19 cellular contexts compared by ENCODE assay signal in the genomic region with DNA sequence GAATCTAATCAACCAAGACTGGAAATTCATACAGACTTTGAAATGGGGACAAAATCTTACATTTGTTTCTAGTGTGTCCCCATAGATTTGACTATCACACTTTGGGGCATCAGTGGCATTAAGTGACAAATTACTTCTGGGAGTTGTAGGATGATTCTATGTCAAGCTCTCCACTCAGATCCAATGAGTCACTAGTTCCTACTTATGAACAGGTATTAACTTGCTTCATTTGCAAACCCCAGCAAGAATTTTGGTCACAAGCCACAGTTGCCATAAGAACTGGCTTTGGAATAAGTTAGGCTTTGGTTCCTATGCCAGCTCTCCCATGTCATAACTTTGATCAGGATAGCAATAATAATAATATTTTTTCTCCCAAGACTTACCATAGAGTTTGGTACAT.
"Had no signal": no experiment of that assay in that cellular context is flagged by ENCODE, and none has a peak within 500 bp of the region (broad histone marks: within the 10 kb centered on the region; RNA-seq: fewer than 3 reads in every experiment).

No MANE protein-coding gene starts in this region.

- H3K4me1 Mint-ChIP-seq: naive B cell; stimulated activated effector memory CD8-positive, alpha-beta T cell treated with anti-CD3 and anti-CD28 coated beads, Interleukin-12 subunit alpha, Interleukin-12 subunit beta, amount 100 ng/mL, for 72 hours had no signal

- FAIRE-seq: islet of Langerhans, pancreas had no signal

- H3K9me3 ChIP-seq: left lung, pancreas, tibial artery, uterus had no signal

- H3K4me3 ChIP-seq: left lung, pancreas, tibial artery, uterus had no signal

- H3K36me3 ChIP-seq: brain microvascular endothelial cell, left lung, pancreas, tibial artery, uterus had no signal

- H3K36me3 Mint-ChIP-seq: activated CD4-positive, alpha-beta memory T cell treated with anti-CD3 and anti-CD28 coated beads for 36 hours; activated CD8-positive, alpha-beta memory T cell treated with anti-CD3 and anti-CD28 coated beads, Interleukin-2, amount 10 ng/mL, durations not matched to agents 7 days and 5 days; activated naive CD4-positive, alpha-beta T cell treated with anti-CD3 and anti-CD28 coated beads, Interleukin-2, amount 50 U/mL, for 72 hours; naive B cell; stimulated activated effector memory CD8-positive, alpha-beta T cell treated with anti-CD3 and anti-CD28 coated beads, Interleukin-12 subunit alpha, Interleukin-12 subunit beta, amount 100 ng/mL, for 72 hours had no signal

- H3K9me3 Mint-ChIP-seq: activated CD4-positive, alpha-beta memory T cell treated with anti-CD3 and anti-CD28 coated beads for 36 hours; activated naive CD4-positive, alpha-beta T cell treated with anti-CD3 and anti-CD28 coated beads, Interleukin-2, amount 50 U/mL, for 72 hours; activated T-cell treated with anti-CD3 and anti-CD28 coated beads, Interleukin-2, amount 50 U/mL, for 24 hours; stimulated activated effector memory CD8-positive, alpha-beta T cell treated with anti-CD3 and anti-CD28 coated beads, Interleukin-12 subunit alpha, Interleukin-12 subunit beta, amount 100 ng/mL, for 72 hours had no signal

- H3K27me3 ChIP-seq: brain microvascular endothelial cell, left lung, pancreas, tibial artery, uterus had no signal

- DNase-seq: activated CD4-positive, alpha-beta memory T cell treated with anti-CD3 and anti-CD28 coated beads for 36 hours; activated CD8-positive, alpha-beta memory T cell treated with anti-CD3 and anti-CD28 coated beads, Interleukin-2, amount 10 ng/mL, durations not matched to agents 7 days and 5 days; activated effector memory CD4-positive, alpha-beta T cell treated with anti-CD3 and anti-CD28 coated beads, Interleukin-2, amount 50 U/mL, for 16 hours; activated T-cell treated with anti-CD3 and anti-CD28 coated beads, Interleukin-2, amount 50 U/mL, for 24 hours; amygdala; brain microvascular endothelial cell; cerebellar nuclear complex; erythroblast; left lung; naive B cell; pancreas; T1000; tibial artery; uterus had no signal

- ATAC-seq: activated CD8-positive, alpha-beta memory T cell treated with anti-CD3 and anti-CD28 coated beads, Interleukin-2, amount 10 ng/mL, durations not matched to agents 7 days and 5 days; left lung; pancreas had no signal

- H3K27ac ChIP-seq: brain microvascular endothelial cell, left lung, pancreas, tibial artery, uterus, VCaP had no signal

- H3K27me3 Mint-ChIP-seq: dendritic cell treated with granulocyte-macrophage colony-stimulating factor and Interleukin-4, amounts not matched to agents 40 ng/mL and 50 ng/mL, for 4 days had no signal

- H3K27ac Mint-ChIP-seq: activated CD4-positive, alpha-beta memory T cell treated with anti-CD3 and anti-CD28 coated beads for 36 hours; activated CD8-positive, alpha-beta memory T cell treated with anti-CD3 and anti-CD28 coated beads, Interleukin-2, amount 10 ng/mL, durations not matched to agents 7 days and 5 days; dendritic cell treated with granulocyte-macrophage colony-stimulating factor and Interleukin-4, amounts not matched to agents 40 ng/mL and 50 ng/mL, for 4 days; naive B cell; stimulated activated effector memory CD8-positive, alpha-beta T cell treated with anti-CD3 and anti-CD28 coated beads, Interleukin-12 subunit alpha, Interleukin-12 subunit beta, amount 100 ng/mL, for 72 hours had no signal

- H3K4me3 Mint-ChIP-seq: activated CD4-positive, alpha-beta memory T cell treated with anti-CD3 and anti-CD28 coated beads for 36 hours; activated CD8-positive, alpha-beta memory T cell treated with anti-CD3 and anti-CD28 coated beads, Interleukin-2, amount 10 ng/mL, durations not matched to agents 7 days and 5 days; activated T-cell treated with anti-CD3 and anti-CD28 coated beads, Interleukin-2, amount 50 U/mL, for 24 hours; dendritic cell treated with granulocyte-macrophage colony-stimulating factor and Interleukin-4, amounts not matched to agents 40 ng/mL and 50 ng/mL, for 4 days; naive B cell; stimulated activated effector memory CD8-positive, alpha-beta T cell treated with anti-CD3 and anti-CD28 coated beads, Interleukin-12 subunit alpha, Interleukin-12 subunit beta, amount 100 ng/mL, for 72 hours had no signal

- H3K4me1 ChIP-seq: left lung, pancreas, uterus had no signal
